In the genomic region with DNA sequence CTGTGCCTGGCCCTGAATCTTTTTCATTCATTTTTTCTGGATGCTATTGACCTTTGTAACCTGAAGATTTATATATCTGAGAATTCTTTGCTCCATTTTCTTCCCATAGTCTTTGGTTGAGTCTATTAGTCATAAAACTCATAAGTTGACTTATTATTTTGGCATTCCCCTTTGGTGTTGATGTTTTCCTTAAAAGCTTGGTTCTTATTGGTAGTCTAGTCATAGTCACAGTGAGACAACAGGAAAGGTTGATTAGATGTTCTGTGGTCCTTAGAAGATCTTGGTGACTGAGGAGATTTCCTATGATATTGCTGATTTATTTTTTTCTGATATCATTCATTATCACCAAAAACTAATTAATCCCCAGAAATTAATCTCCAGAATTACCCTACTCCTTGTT, we compare ENCODE assay signal across 20 cellular contexts.
A peak's percentile ranks its signal among the peaks of the same experiment; 100 is the strongest.
DNase-seq lines count a peak whose midpoint lies in the region; ATAC-seq and TF ChIP-seq lines count a peak whose summit lies in the region.
"Had no signal": no experiment of that assay in that cellular context is flagged by ENCODE, and none has a peak within 500 bp of the region (broad histone marks: within the 10 kb centered on the region; RNA-seq: fewer than 3 reads in every experiment).

No MANE protein-coding gene starts in this region.

- no peaks in the 10 kb centered on the region for H3K4me1 ChIP-seq in smooth muscle cell (ENCODE audit: low read depth)
- H3K4me1 ChIP-seq: heart right ventricle had no signal

- H3K36me3 Mint-ChIP-seq in stimulated activated naive CD8-positive, alpha-beta T cell treated with anti-CD3 and anti-CD28 coated beads, Interleukin-15, Interleukin-2, amounts not matched to agents 100 ng/mL and 50 ng/mL, for 24 hours (ENCODE audit: low read depth): peaks cover 76% of the 10 kb centered on the region
- H3K36me3 Mint-ChIP-seq in activated CD4-positive, alpha-beta memory T cell treated with anti-CD3 and anti-CD28 coated beads for 36 hours: peaks cover 54% of the 10 kb centered on the region
- no peaks in the 10 kb centered on the region for H3K36me3 Mint-ChIP-seq in HFFc6 (ENCODE audit: low read depth)
- H3K36me3 Mint-ChIP-seq: WTC11 had no signal

- no peaks in the 10 kb centered on the region for H4K20me1 ChIP-seq in smooth muscle cell (ENCODE audit: low read depth)

- POLR2A ChIA-PET in activated CD4-positive, alpha-beta memory T cell treated with anti-CD3 and anti-CD28 coated beads for 36 hours (lab: Charles Lee): no interaction called here

- no peaks in the 10 kb centered on the region for H3F3A ChIP-seq in smooth muscle cell (ENCODE audit: low read depth)

- TF ChIP-seq CTCF in epithelial cell of esophagus (IDR thresholded peaks at IDR 0.05; ENCODE audit: insufficient read depth, low read depth, low read length, missing control alignments) (no peak), smooth muscle cell (IDR thresholded peaks at IDR 0.05; ENCODE audit: borderline replicate concordance, insufficient read depth, poor library complexity, severe bottlenecking) (no peak), HFFc6 (IDR thresholded peaks at IDR 0.05) (no peak)

- ATAC-seq in stimulated activated naive CD8-positive, alpha-beta T cell treated with anti-CD3 and anti-CD28 coated beads, Interleukin-15, amount 100 ng/mL, for 72 hours: no peak
- ATAC-seq in HG03432 (IDR thresholded peaks at IDR 0.05; ENCODE audit: unreplicated experiment) (no peak), HG02798 (IDR thresholded peaks at IDR 0.05; ENCODE audit: poor library complexity, unreplicated experiment) (no peak)
- ATAC-seq: heart right ventricle, sciatic nerve, WTC11 had no signal

- peak overlapping the region; percentile 81 for H3K27ac Mint-ChIP-seq in stimulated activated naive CD8-positive, alpha-beta T cell treated with anti-CD3 and anti-CD28 coated beads, Interleukin-15, Interleukin-2, amounts not matched to agents 100 ng/mL and 50 ng/mL, for 24 hours
- peak overlapping the region in 1 of 2 donors; percentile 3 for H3K27ac Mint-ChIP-seq in stimulated activated naive CD8-positive, alpha-beta T cell treated with anti-CD3 and anti-CD28 coated beads, Interleukin-15, amount 100 ng/mL, for 72 hours
- H3K27ac Mint-ChIP-seq in activated CD4-positive, alpha-beta memory T cell treated with anti-CD3 and anti-CD28 coated beads for 36 hours: peak overlapping the region; percentile 66
- no peak overlapping the region for H3K27ac Mint-ChIP-seq in HFFc6
- H3K27ac Mint-ChIP-seq: WTC11 had no signal

- no peak overlapping the region for H3K4me3 ChIP-seq in epithelial cell of esophagus (ENCODE audit: low read length)
- no peak overlapping the region for H3K4me3 ChIP-seq in smooth muscle cell
- H3K4me3 ChIP-seq: heart right ventricle had no signal

- H3K4me3 Mint-ChIP-seq in stimulated activated naive CD8-positive, alpha-beta T cell treated with anti-CD3 and anti-CD28 coated beads, Interleukin-15, Interleukin-2, amounts not matched to agents 100 ng/mL and 50 ng/mL, for 24 hours: no peak overlapping the region
- peak overlapping the region in 1 of 2 donors; percentile 2 for H3K4me3 Mint-ChIP-seq in stimulated activated naive CD8-positive, alpha-beta T cell treated with anti-CD3 and anti-CD28 coated beads, Interleukin-15, amount 100 ng/mL, for 72 hours
- H3K4me3 Mint-ChIP-seq in activated CD4-positive, alpha-beta memory T cell treated with anti-CD3 and anti-CD28 coated beads for 36 hours: no peak overlapping the region
- no peak overlapping the region for H3K4me3 Mint-ChIP-seq in HFFc6
- H3K4me3 Mint-ChIP-seq: H9, WTC11 had no signal

- H3K27ac ChIP-seq in smooth muscle cell (ENCODE audit: low read depth): no peak overlapping the region
- H3K27ac ChIP-seq: heart right ventricle had no signal

- no peaks in the 10 kb centered on the region for H3K79me2 ChIP-seq in smooth muscle cell (ENCODE audit: low read depth)

- no peaks in the 10 kb centered on the region for H3K9me3 Mint-ChIP-seq in stimulated activated naive CD8-positive, alpha-beta T cell treated with anti-CD3 and anti-CD28 coated beads, Interleukin-15, Interleukin-2, amounts not matched to agents 100 ng/mL and 50 ng/mL, for 24 hours
- peaks cover 0 to 3% of the 10 kb centered on the region in 2 donors for H3K9me3 Mint-ChIP-seq in stimulated activated naive CD8-positive, alpha-beta T cell treated with anti-CD3 and anti-CD28 coated beads, Interleukin-15, amount 100 ng/mL, for 72 hours
- no peaks in the 10 kb centered on the region for H3K9me3 Mint-ChIP-seq in activated CD4-positive, alpha-beta memory T cell treated with anti-CD3 and anti-CD28 coated beads for 36 hours
- no peaks in the 10 kb centered on the region for H3K9me3 Mint-ChIP-seq in HFFc6
- H3K9me3 Mint-ChIP-seq: WTC11 had no signal

- CTCF ChIA-PET in activated CD4-positive, alpha-beta memory T cell treated with anti-CD3 and anti-CD28 coated beads for 36 hours (lab: Charles Lee): no interaction called here

- no peak overlapping the region for H3K9ac ChIP-seq in smooth muscle cell (ENCODE audit: low read depth)

- DNase-seq in stimulated activated naive CD8-positive, alpha-beta T cell treated with anti-CD3 and anti-CD28 coated beads, Interleukin-15, amount 100 ng/mL, for 72 hours: no peak
- DNase-seq in activated CD4-positive, alpha-beta memory T cell treated with anti-CD3 and anti-CD28 coated beads for 36 hours: no peak
- DNase-seq in epithelial cell of esophagus (ENCODE audit: low read depth): peak; percentile 12
- DNase-seq in smooth muscle cell (lab: John Stamatoyannopoulos, UW; ENCODE audit: unreplicated experiment): no peak
- no peak for DNase-seq in HFFc6
- DNase-seq: activated CD8-positive, alpha-beta memory T cell treated with anti-CD3 and anti-CD28 coated beads, Interleukin-2, amount 50 U/mL, for 4 hours; COR-L47; H9; heart right ventricle; KG1; NCI-H1092; NCI-H2081 treated with DMSO at 0.1 percent for 48 hours; NCI-H524 treated with DMSO at 0.1 percent for 48 hours; SHP77; T-helper 1 cell had no signal

- H3K9me3 ChIP-seq in smooth muscle cell (replicated peaks; ENCODE audit: low read depth): no peaks in the 10 kb centered on the region
- H3K9me3 ChIP-seq: heart right ventricle had no signal

- H3K4me1 Mint-ChIP-seq in stimulated activated naive CD8-positive, alpha-beta T cell treated with anti-CD3 and anti-CD28 coated beads, Interleukin-15, Interleukin-2, amounts not matched to agents 100 ng/mL and 50 ng/mL, for 24 hours (ENCODE audit: low read depth): peaks cover 52% of the 10 kb centered on the region
- H3K4me1 Mint-ChIP-seq in stimulated activated naive CD8-positive, alpha-beta T cell treated with anti-CD3 and anti-CD28 coated beads, Interleukin-15, amount 100 ng/mL, for 72 hours: peaks cover 65% of the 10 kb centered on the region
- peaks cover 43% of the 10 kb centered on the region for H3K4me1 Mint-ChIP-seq in activated CD4-positive, alpha-beta memory T cell treated with anti-CD3 and anti-CD28 coated beads for 36 hours (ENCODE audit: low read depth)
- H3K4me1 Mint-ChIP-seq in HFFc6 (ENCODE audit: low read depth): peaks cover 27% of the 10 kb centered on the region

- intact Hi-C loops in activated CD4-positive, alpha-beta memory T cell treated with anti-CD3 and anti-CD28 coated beads for 36 hours (cut with micrococcal nuclease): no loop called here

- H3K36me3 ChIP-seq in smooth muscle cell (ENCODE audit: low read depth): no peaks in the 10 kb centered on the region

- H3K4me2 ChIP-seq in smooth muscle cell: no peak overlapping the region

- H3K27me3 Mint-ChIP-seq in stimulated activated naive CD8-positive, alpha-beta T cell treated with anti-CD3 and anti-CD28 coated beads, Interleukin-15, Interleukin-2, amounts not matched to agents 100 ng/mL and 50 ng/mL, for 24 hours: no peaks in the 10 kb centered on the region
- H3K27me3 Mint-ChIP-seq in stimulated activated naive CD8-positive, alpha-beta T cell treated with anti-CD3 and anti-CD28 coated beads, Interleukin-15, amount 100 ng/mL, for 72 hours: no peaks in the 10 kb centered on the region
- H3K27me3 Mint-ChIP-seq in activated CD4-positive, alpha-beta memory T cell treated with anti-CD3 and anti-CD28 coated beads for 36 hours: no peaks in the 10 kb centered on the region
- no peaks in the 10 kb centered on the region; the same call in 1 of the 2 replicates for H3K27me3 Mint-ChIP-seq in HFFc6 (ENCODE audit: insufficient read depth)

- H3K27me3 ChIP-seq in smooth muscle cell (ENCODE audit: low read depth): no peaks in the 10 kb centered on the region
- H3K27me3 ChIP-seq: heart right ventricle had no signal

- no peak overlapping the region for H2AFZ ChIP-seq in smooth muscle cell (ENCODE audit: low read depth)
